In the genomic region with DNA sequence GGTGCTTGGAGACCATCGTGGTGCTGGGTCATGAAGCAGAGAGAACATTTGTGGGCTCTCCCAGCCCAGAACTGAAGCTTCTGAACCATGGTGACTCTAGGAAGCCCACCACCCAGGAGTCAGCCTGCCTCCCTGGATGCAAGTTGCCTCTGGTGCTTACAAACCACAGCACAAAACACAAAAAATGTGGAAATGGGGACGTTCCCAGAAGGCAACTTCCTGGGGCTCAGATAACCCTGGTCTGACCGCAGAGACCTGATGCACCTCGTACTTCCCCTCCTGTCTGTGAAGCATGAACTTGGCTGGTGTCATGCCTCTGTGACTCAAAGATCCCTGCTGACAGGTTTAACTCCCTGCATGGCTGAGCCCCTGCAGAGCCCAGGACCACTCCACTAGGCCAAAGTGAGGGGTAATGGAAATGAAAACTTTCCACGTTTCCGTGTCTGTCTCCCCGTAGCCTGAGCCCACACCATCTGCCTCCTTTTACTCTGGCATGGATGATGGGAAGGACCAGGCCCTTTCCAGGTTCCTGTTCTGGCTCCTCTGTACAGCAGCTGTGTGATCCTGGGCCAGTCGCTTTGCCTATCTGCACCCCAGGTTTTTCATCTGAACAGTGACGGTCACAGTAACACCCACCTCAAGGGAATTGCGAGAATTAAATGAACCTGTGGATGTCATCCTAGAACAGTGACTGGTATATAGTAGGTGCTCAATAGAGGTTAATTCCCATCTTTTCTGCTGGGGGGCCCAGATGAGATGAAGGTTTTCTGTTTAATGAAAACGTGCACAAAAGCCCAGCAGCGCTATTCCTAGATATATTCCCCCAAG, we compare ENCODE assay signal across 8 cellular contexts. TPM values are rescaled to one million over a fixed set of nuclear protein-coding genes. Genes with fewer than 3 reads are reported as not detected.
DNase-seq lines count a peak whose midpoint lies in the region; ATAC-seq and TF ChIP-seq lines count a peak whose summit lies in the region.

No MANE protein-coding gene starts in this region.

- TF ChIP-seq CTCF in progenitor cell of endocrine pancreas (IDR thresholded peaks at IDR 0.05; ENCODE audit: unreplicated experiment) = no peak

- peak overlapping the region; percentile 53 for H3K27ac ChIP-seq in BLaER1

- ATAC-seq in GM19468 (IDR thresholded peaks at IDR 0.05; ENCODE audit: extremely low read depth, unreplicated experiment) (peak; percentile 65), HG03575 (IDR thresholded peaks at IDR 0.05; ENCODE audit: extremely low read depth, insufficient number of reproducible peaks, low FRiP score, unreplicated experiment) (peak; percentile 46)

- no peak overlapping the region for H3K27ac Mint-ChIP-seq in progenitor cell of endocrine pancreas

- no peaks in the 10 kb centered on the region for H4K20me1 ChIP-seq in BLaER1

- H3K36me3 Mint-ChIP-seq in progenitor cell of endocrine pancreas (ENCODE audit: insufficient read depth) = no peaks in the 10 kb centered on the region

- H3K4me1 ChIP-seq in BLaER1 = peaks cover 66% of the 10 kb centered on the region

- H3K4me3 ChIP-seq in BLaER1 = no peak overlapping the region

- H3K4me1 Mint-ChIP-seq in progenitor cell of endocrine pancreas (ENCODE audit: low read depth) = no peaks in the 10 kb centered on the region

- no peaks in the 10 kb centered on the region for H3K27me3 ChIP-seq in BLaER1

- H3K36me3 ChIP-seq in BLaER1 = no peaks in the 10 kb centered on the region

- H3K9me3 Mint-ChIP-seq in progenitor cell of endocrine pancreas (ENCODE audit: low read depth) = no peaks in the 10 kb centered on the region

- peak overlapping the region; percentile 71 for H3K4me2 ChIP-seq in BLaER1

- H3K9me3 ChIP-seq in BLaER1 = no peaks in the 10 kb centered on the region

- no peak overlapping the region for H3K4me3 Mint-ChIP-seq in progenitor cell of endocrine pancreas (ENCODE audit: low read depth)

- no peaks in the 10 kb centered on the region for H3K27me3 Mint-ChIP-seq in progenitor cell of endocrine pancreas

- peak overlapping the region; percentile 27; the same call in 1 of the 2 replicates for H3K9ac ChIP-seq in BLaER1

- DNase-seq in activated T-cell treated with anti-CD3 and anti-CD28 coated beads for 4 hours = peak; percentile 24
- peak; percentile 55 to 56 for DNase-seq in stimulated activated CD8-positive, alpha-beta memory T cell treated with anti-CD3 and anti-CD28 coated beads, Interleukin-7, amount 100 ng/mL, for 4 hours (ENCODE audit: low read depth in 2 of 2)
- DNase-seq in NCI-H2081 (lab: John Stamatoyannopoulos, UW) = no peak
- DNase-seq in progenitor cell of endocrine pancreas (ENCODE audit: low spot score, unreplicated experiment) = no peak
- no peak for DNase-seq in H4 (ENCODE audit: low spot score)

RNA-seq across cellular contexts. Expression of a gene that starts 57.7 kb away (rescaled TPM):
- total RNA-seq in progenitor cell of endocrine pancreas = not detected in 2 replicates
- total RNA-seq in H4 (2014; rRNA removed; shearing (Covaris generic)) = 0.16 TPM in 1 of 2 replicates, not detected in the other

Comparison
In these comparisons a context has a peak if more than half of its experiments do, and no peak if none do; other contexts are left out.
1. DNase-seq: peak in activated T-cell treated with anti-CD3 and anti-CD28 coated beads for 4 hours (single experiment) and stimulated activated CD8-positive, alpha-beta memory T cell treated with anti-CD3 and anti-CD28 coated beads, Interleukin-7, amount 100 ng/mL, for 4 hours (2 of 2); none in NCI-H2081 (0 of 2), progenitor cell of endocrine pancreas (single experiment) and H4 (single experiment).